In the genomic region with DNA sequence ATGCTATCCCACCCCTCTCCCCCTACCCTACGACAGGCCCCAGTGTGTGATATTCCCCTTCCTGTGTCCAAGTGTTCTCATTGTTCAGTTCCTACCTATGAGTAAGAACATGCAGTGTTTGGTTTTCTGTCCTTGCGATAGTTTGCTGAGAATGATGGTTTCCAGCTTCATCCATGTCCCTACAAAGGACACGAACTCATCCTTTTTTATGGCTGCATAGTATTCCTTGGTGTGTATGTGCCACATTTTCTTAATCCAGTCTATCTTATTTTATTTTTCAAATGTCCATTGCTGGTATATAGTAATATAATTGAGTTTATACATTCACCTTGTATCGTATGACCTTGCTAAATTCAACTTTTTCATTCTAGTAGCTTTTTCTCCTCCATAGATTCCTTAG, we compare ENCODE assay signal across 2 cellular contexts. TPM values are rescaled to one million over a fixed set of nuclear protein-coding genes. Genes with fewer than 3 reads are reported as not detected.
DNase-seq lines count a peak whose midpoint lies in the region; ATAC-seq, FAIRE-seq and TF ChIP-seq lines count a peak whose summit lies in the region.
"Not testable (repeated sequence)": the region's sequence is repeated elsewhere in the genome, so short reads cannot be mapped to it uniquely, and the experiment has no call there.

No MANE protein-coding gene starts in this region.

- H3K79me2 ChIP-seq in K562 (ENCODE audit: control insufficient read depth, insufficient read depth, low read length) = not testable (repeated sequence)

- not testable (repeated sequence) for H3K4me3 ChIP-seq in HEK293 (ENCODE audit: low read depth, low read length); K562

- FAIRE-seq in K562 (lab: Jason Lieb, UNC) = not testable (repeated sequence)

- H4K20me1 ChIP-seq in K562 (replicated peaks; ENCODE audit: control insufficient read depth, insufficient read depth, low read length) = not testable (repeated sequence)

- WGBS in K562 (ENCODE audit: insufficient coverage, low coverage, missing lambda C conversion rate) = 0% methylated on average over 3 of the region's 4 CpGs

- intact Hi-C loops in K562 (cut with micrococcal nuclease) = not testable (repeated sequence)

- H3K9me1 ChIP-seq in K562 (ENCODE audit: control insufficient read depth, insufficient read depth, low read length) = not testable (repeated sequence)

- TF ChIP-seq CTCF in HEK293 (tag by site-specific recombination; IDR thresholded peaks at IDR 0.05); K562 (IDR thresholded peaks at IDR 0.05 in 2 of 3, conservative IDR thresholded peaks at IDR 0.05 in 1 of 3; ENCODE audit: insufficient read depth in 2 of 3, low read depth in 1 of 3, low read length in 3 of 3): not testable (repeated sequence)

- TF ChIP-seq EP300 in K562 (IDR thresholded peaks at IDR 0.05; ENCODE audit: low read length) = not testable (repeated sequence)

- DNase-seq in K562 (ENCODE audit: extremely low read depth in 1 of 4, low spot score in 3 of 4) = not testable (repeated sequence)

- not testable (repeated sequence) for TF ChIP-seq RAD21 in K562 (CRISPR knock-in tag; conservative IDR thresholded peaks at IDR 0.05 in 1 of 2, IDR thresholded peaks at IDR 0.05 in 1 of 2)

- H3K36me3 ChIP-seq in HEK293 (ENCODE audit: control insufficient read depth in 2 of 2, insufficient read depth in 1 of 2, low read length in 2 of 2); K562 (ENCODE audit: control insufficient read depth, insufficient read depth, low read length): not testable (repeated sequence)

- not testable (repeated sequence) for H3K9ac ChIP-seq in K562 (ENCODE audit: insufficient read depth in 1 of 2, low read depth in 2 of 2, low read length in 2 of 2)

- POLR2A ChIA-PET in HEK293 (lab: Yijun Ruan, JAX); K562 (lab: Yijun Ruan, JAX): not testable (repeated sequence)

- H3K9me3 ChIP-seq in HEK293 (ENCODE audit: control insufficient read depth, insufficient read depth, low read depth, low read length); K562 (replicated peaks; ENCODE audit: control insufficient read depth, insufficient read depth, low read depth, low read length): not testable (repeated sequence)

- not testable (repeated sequence) for H3K27me3 ChIP-seq in K562 (ENCODE audit: control insufficient read depth in 2 of 2, insufficient read depth in 2 of 2, low read length in 2 of 2)

- not testable (repeated sequence) for TF ChIP-seq POLR2A in K562 (conservative IDR thresholded peaks at IDR 0.05)

- H3K4me1 ChIP-seq in HEK293 (ENCODE audit: control insufficient read depth, insufficient read depth, low read length); K562 (replicated peaks in 1 of 2; ENCODE audit: control insufficient read depth in 2 of 2, insufficient read depth in 2 of 2, low read length in 2 of 2): not testable (repeated sequence)

- not testable (repeated sequence) for H2AFZ ChIP-seq in K562 (ENCODE audit: low read depth, low read length)

- in situ Hi-C loops in K562 (cut with MboI) = not testable (repeated sequence)

- not testable (repeated sequence) for ATAC-seq in K562

- not testable (repeated sequence) for H3K4me2 ChIP-seq in K562 (ENCODE audit: insufficient read depth, low read length)

- not testable (repeated sequence) for H3K27ac ChIP-seq in HEK293 (ENCODE audit: extremely low read depth, low read depth, low read length); K562 (ENCODE audit: extremely low read depth, low read depth, low read length)

- BruUV-seq in K562 (replicated peaks; lab: Mats Ljungman, UMichigan) = not testable (repeated sequence)

- CTCF ChIA-PET in HEK293 (lab: Yijun Ruan, JAX) = interaction anchor here (0.7 kb wide), 1 partner anchor 432 kb away, joined by 3 read pairs; no protein-coding TSS in a partner anchor
- CTCF ChIA-PET in K562 (lab: Yijun Ruan, JAX; ENCODE audit: low intra/inter-chr PET ratio) = not testable (repeated sequence)

TF ChIP-seq in HEK293, 187 proteins besides CTCF, POLR2A, EP300 and RAD21:
- TF ChIP-seq ZNF146 (tag by site-specific recombination; IDR thresholded peaks at IDR 0.05) = peak; percentile 96

TF ChIP-seq in K562, 482 proteins besides CTCF, POLR2A, EP300 and RAD21:
- TF ChIP-seq KDM1A (IDR thresholded peaks at IDR 0.05) (0 out of 4 replicates have a peak, but pooled peaks of 1 of the 2 experiments have one; percentile 26), BCOR (IDR thresholded peaks at IDR 0.05) (0 out of 2 replicates have a peak, but pooled peaks have one; percentile 16), RBM25 (IDR thresholded peaks at IDR 0.05; ENCODE audit: low read depth, low read length, severe bottlenecking) (peak; percentile 10), ZNF146 (CRISPR knock-in tag; IDR thresholded peaks at IDR 0.05; ENCODE audit: unreplicated experiment) (peak; percentile 55)

RNA-seq across cellular contexts. Expression of gene ZBED3, which starts 19.9 kb away (rescaled TPM):
- total RNA-seq in K562 (2011; cell fraction: chromatin; rRNA removed; ENCODE audit: low replicate concordance) = 0.05 TPM in 1 of 2 replicates, not detected in the other
- under 0.01 TPM in 1 of 2 replicates, not detected in the other for total RNA-seq in K562 (2011; cell fraction: nucleolus; rRNA removed)
- 0.15 TPM in 1 of 2 replicates, not detected in the other for total RNA-seq in K562 (2011; cell fraction: nucleoplasm; rRNA removed)
- not detected in 2 replicates for total RNA-seq in K562 (2014; rRNA removed)
- total RNA-seq in K562 (2014; rRNA removed; fragmentation: Illumina TruSeq; extraction: Trizol) = not detected in 2 replicates
- total RNA-seq in K562 (2015; rRNA removed; fragmentation: Illumina TruSeq; extraction: Trizol) = not detected in 2 replicates
- 0.04 TPM in 1 of 2 replicates, not detected in the other for total RNA-seq in K562 (2021)
- polyA plus RNA-seq in K562 (2011; rRNA removed) = 0.01 TPM in 1 of 2 replicates, not detected in the other
- 0.01 TPM in 1 of 2 replicates, not detected in the other for polyA plus RNA-seq in K562 (2011; cell fraction: cytosol; rRNA removed)
- polyA plus RNA-seq in K562 (2011; cell fraction: nucleus; rRNA removed) = 0.01 and 0.03 TPM in 2 replicates
- polyA plus RNA-seq in K562 (2012) = 0.03 and 0.04 TPM in 2 replicates
- polyA plus RNA-seq in K562 (2014; fragmentation: Illumina TruSeq; extraction: Trizol) = 0.01 TPM in 1 of 2 replicates, not detected in the other
- polyA plus RNA-seq in K562 (2014; fragmentation: Nextera tagmentation; extraction: Ambion mirVana) = under 1 TPM; 0.01 to 0.03 TPM
- polyA plus RNA-seq in K562 (2014; rRNA removed) = not detected in 2 replicates
- polyA minus RNA-seq in K562 (2011; rRNA and poly(A)+ RNA removed) = 0.04 TPM in 1 of 2 replicates, not detected in the other
- polyA minus RNA-seq in K562 (2011; cell fraction: cytosol; rRNA and poly(A)+ RNA removed) = not detected in 2 replicates
- polyA minus RNA-seq in K562 (2011; cell fraction: nucleus; rRNA and poly(A)+ RNA removed) = under 0.01 and 0.11 TPM in 2 replicates
